ENCODE assay signal across 8 cellular contexts in the genomic region with DNA sequence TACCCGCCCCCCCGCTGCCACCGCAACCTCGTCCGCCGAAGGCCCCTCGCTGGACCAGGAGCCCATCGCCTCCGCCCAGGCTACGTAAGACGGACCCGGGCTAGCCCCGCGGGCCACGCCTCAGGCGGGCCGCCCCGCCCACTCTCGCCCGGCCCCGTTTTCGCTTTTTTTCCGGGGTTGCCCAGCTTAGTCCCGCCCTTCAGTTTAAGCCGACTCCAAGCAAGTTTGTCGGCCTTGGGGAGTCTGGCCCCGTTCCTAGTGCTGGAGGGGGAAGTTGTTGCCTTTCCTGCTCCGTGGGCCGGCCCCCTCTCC. TPM values are rescaled to one million over a fixed set of nuclear protein-coding genes. Genes with fewer than 3 reads are reported as not detected.
DNase-seq lines count a peak whose midpoint lies in the region; ATAC-seq, FAIRE-seq and TF ChIP-seq lines count a peak whose summit lies in the region.

No MANE protein-coding gene starts in this region.

- POLR2A ChIA-PET in WTC11 (lab: Charles Lee), result interaction anchor here (0.6 to 2.5 kb wide), 6 partner anchors 15 to 117 kb away, joined by 3 to 13 read pairs (median 4); a partner anchor contains a TSS

- H3K9me3 Mint-ChIP-seq in WTC11, result no peaks in the 10 kb centered on the region

- peaks cover 16% of the 10 kb centered on the region for H3K36me3 Mint-ChIP-seq in WTC11

- DNase-seq in NCI-H2029 (lab: John Stamatoyannopoulos, UW) (peak; percentile 50), NCI-H2029 treated with DMSO at 0.1 percent for 48 hours (lab: John Stamatoyannopoulos, UW) (no peak), NCI-H2196 treated with DMSO at 0.1 percent for 48 hours (lab: John Stamatoyannopoulos, UW; ENCODE audit: unreplicated experiment) (peak; percentile 73), WTC11 (ENCODE audit: low spot score) (peak; percentile 86), bronchial epithelial cell (ENCODE audit: low read depth) (peak; percentile 79), iris pigment epithelial cell (ENCODE audit: low read depth) (peak; percentile 94)
- DNase-seq in stimulated activated CD4-positive, alpha-beta T cell treated with anti-CD3 and anti-CD28 coated beads, Interleukin-12 subunit alpha, Interleukin-12 subunit beta, amount 100 ng/mL, for 4 hours, result peak; percentile 76

- no peak for FAIRE-seq in bronchial epithelial cell (lab: Jason Lieb, UNC)

- H3K27me3 ChIP-seq in bronchial epithelial cell (ENCODE audit: control insufficient read depth, insufficient read depth, low read length), result no peaks in the 10 kb centered on the region

- peak; percentile 36 for ATAC-seq in HG03025 (IDR thresholded peaks at IDR 0.05; ENCODE audit: low FRiP score, unreplicated experiment)
- ATAC-seq in WTC11, result peak; percentile 27

- H3K27me3 Mint-ChIP-seq in WTC11 (ENCODE audit: low read depth), result peaks cover 6% of the 10 kb centered on the region

- H3K36me3 ChIP-seq in bronchial epithelial cell (ENCODE audit: control insufficient read depth, insufficient read depth, low read length), result peaks cover 5% of the 10 kb centered on the region

- TF ChIP-seq CTCF in WTC11 (IDR thresholded peaks at IDR 0.05) (no peak), bronchial epithelial cell (IDR thresholded peaks at IDR 0.05; ENCODE audit: insufficient read depth, low read length, severe bottlenecking) (no peak)

- H3K4me3 ChIP-seq in bronchial epithelial cell (ENCODE audit: low read depth, low read length), result peak overlapping the region; percentile 91

- CTCF ChIA-PET in WTC11 (lab: Charles Lee), result interaction anchor here (0.6 to 9.9 kb wide), 35 partner anchors 8 to 1906 kb away, joined by 3 to 204 read pairs (median 6); a partner anchor contains a TSS

- peak overlapping the region; percentile 65; the same call in 1 of the 2 replicates for H3K27ac Mint-ChIP-seq in WTC11

- H3K4me1 Mint-ChIP-seq in WTC11, result peaks cover 41% of the 10 kb centered on the region

- peak overlapping the region; percentile 91 for H3K4me3 Mint-ChIP-seq in WTC11

TF ChIP-seq in WTC11, 78 proteins besides CTCF, POLR2A, EP300 and RAD21:
- TF ChIP-seq SOX15 (CRISPR knock-in tag; IDR thresholded peaks at IDR 0.05) (no peak), CBFB (CRISPR knock-in tag; IDR thresholded peaks at IDR 0.05; ENCODE audit: low read depth) (peak; percentile 43; the same call in 1 of the 2 replicates)

RNA-seq across cellular contexts. Expression of a gene that starts 3.0 kb away (rescaled TPM):
- total RNA-seq in WTC11 (2021) (51.4 to 68.8 TPM (median 55.3 TPM) in 3 replicates), bronchial epithelial cell (13.2 and 20.6 TPM in 2 replicates)

RNA-seq across cellular contexts. Expression of a gene that starts 15.0 kb away (rescaled TPM):
- total RNA-seq in WTC11 (2021) (342 to 366 TPM (median 354 TPM) in 3 replicates), bronchial epithelial cell (103 and 167 TPM in 2 replicates)

RNA-seq across cellular contexts. Expression of a gene that starts 22.4 kb away (rescaled TPM):
- total RNA-seq in WTC11 (2021) (1.5 to 2.5 TPM (median 1.6 TPM) in 3 replicates), bronchial epithelial cell (not detected in 2 replicates)

RNA-seq across cellular contexts. Expression of a gene that starts 46.4 kb away (rescaled TPM):
- 5.9 to 7.3 TPM (median 6.3 TPM) in 3 replicates for total RNA-seq in WTC11 (2021)
- total RNA-seq in bronchial epithelial cell, result 0.90 and 1.1 TPM in 2 replicates

RNA-seq across cellular contexts. Expression of a gene that starts 50.4 kb away (rescaled TPM):
- total RNA-seq in WTC11 (2021) (68.2 to 74.9 TPM (median 74.4 TPM) in 3 replicates), bronchial epithelial cell (19.7 and 23.4 TPM in 2 replicates)
